In genomic region chr1:3831689-3832088, GRCh38 we compare ENCODE assay signal across 19 cellular contexts. TPM values are rescaled to one million over a fixed set of nuclear protein-coding genes. Genes with fewer than 3 reads are reported as not detected.
DNase-seq lines count a peak whose midpoint lies in the region; FAIRE-seq and TF ChIP-seq lines count a peak whose summit lies in the region.
"Had no signal": no experiment of that assay in that cellular context is flagged by ENCODE, and none has a peak within 500 bp of the region (broad histone marks: within the 10 kb centered on the region; RNA-seq: fewer than 3 reads in every experiment).

No MANE protein-coding gene starts in this region.

- DNase-seq in BJ (ENCODE audit: low read depth): peak; percentile 76
- DNase-seq in HFFc6: peak; percentile 89
- peak; percentile 35 for DNase-seq in fibroblast of mammary gland (ENCODE audit: low read depth)
- no peak for DNase-seq in iPS-NIHi11 (ENCODE audit: low spot score)
- DNase-seq in NOMO-1 (lab: John Stamatoyannopoulos, UW; ENCODE audit: unreplicated experiment in 2 of 2): no peak
- no peak for DNase-seq in NCI-H1105 treated with DMSO at 0.1 percent for 48 hours (lab: John Stamatoyannopoulos, UW)
- DNase-seq in frontal cortex (ENCODE audit: low spot score in 2 of 2): no peak
- DNase-seq: H7; NCI-H1105; NCI-H187; NCI-H446; NCI-H69; NK-92 treated with Interleukin-12 subunit alpha and Interleukin-12 subunit beta, amount 100 ng/mL, for 24 hours; OCI-M1; SHP77 treated with DMSO at 0.1 percent for 48 hours had no signal

- TF ChIP-seq CTCF in BJ (IDR thresholded peaks at IDR 0.05; ENCODE audit: insufficient read depth, low read depth, low read length) (no peak), HFFc6 (IDR thresholded peaks at IDR 0.05) (no peak), fibroblast of mammary gland (conservative IDR thresholded peaks at IDR 0.05; ENCODE audit: control insufficient read depth, insufficient read depth, low read depth, low read length) (no peak)

- peak overlapping the region; percentile 82 for H3K27ac Mint-ChIP-seq in HFFc6
- H3K27ac Mint-ChIP-seq: IgD-negative memory B cell had no signal

- CTCF ChIA-PET in BJ (lab: Yijun Ruan, JAX): no interaction called here

- no peaks in the 10 kb centered on the region for H3K27me3 ChIP-seq in BJ (ENCODE audit: control insufficient read depth, insufficient read depth, low read length)

- H3K27me3 Mint-ChIP-seq in HFFc6 (ENCODE audit: insufficient read depth): no peaks in the 10 kb centered on the region
- H3K27me3 Mint-ChIP-seq: IgD-negative memory B cell had no signal

- H3K36me3 Mint-ChIP-seq in HFFc6 (ENCODE audit: low read depth): peaks cover 36% of the 10 kb centered on the region

- peaks cover 20% of the 10 kb centered on the region for H3K4me1 Mint-ChIP-seq in HFFc6 (ENCODE audit: low read depth)
- H3K4me1 Mint-ChIP-seq: IgD-negative memory B cell had no signal

- H3K4me3 ChIP-seq in BJ (ENCODE audit: low read depth, low read length) (no peak overlapping the region), fibroblast of mammary gland (ENCODE audit: control insufficient read depth, low read depth, low read length) (no peak overlapping the region)

- POLR2A ChIA-PET in BJ (lab: Charles Lee): no interaction called here

- peak overlapping the region; percentile 23 for H3K4me3 Mint-ChIP-seq in HFFc6
- H3K4me3 Mint-ChIP-seq: IgD-negative memory B cell had no signal

- peaks cover 21% of the 10 kb centered on the region for H3K36me3 ChIP-seq in BJ (ENCODE audit: control insufficient read depth, insufficient read depth, low read length)

- no peak for FAIRE-seq in frontal cortex (lab: Jason Lieb, UNC)

- no peaks in the 10 kb centered on the region for H3K9me3 Mint-ChIP-seq in HFFc6
- H3K9me3 Mint-ChIP-seq: IgD-negative memory B cell had no signal

RNA-seq across cellular contexts. Expression of gene CEP104, which starts 25.3 kb away (rescaled TPM):
- 19.5 and 26.0 TPM in 2 replicates for polyA plus RNA-seq in BJ (2011; rRNA removed)
- 18.8 and 31.4 TPM in 2 replicates for polyA minus RNA-seq in BJ (2011; rRNA and poly(A)+ RNA removed)
- total RNA-seq in HFFc6 (2021; fragmentation: NEBNext Ultra II Directional; extraction: Animal tissue kit (Norgen Biotek cat#: 25700)): 10 to 100 TPM; 43.2 to 63.4 (median 52.9) TPM
- total RNA-seq in frontal cortex: 21.6 TPM

RNA-seq across cellular contexts. Expression of gene DFFB, which starts 25.6 kb away (rescaled TPM):
- polyA plus RNA-seq in BJ (2011; rRNA removed): 5.0 and 6.1 TPM in 2 replicates
- polyA minus RNA-seq in BJ (2011; rRNA and poly(A)+ RNA removed): 4.0 and 4.1 TPM in 2 replicates
- 1 to 10 TPM; 4.5 to 5.8 (median 5.2) TPM for total RNA-seq in HFFc6 (2021; fragmentation: NEBNext Ultra II Directional; extraction: Animal tissue kit (Norgen Biotek cat#: 25700))
- total RNA-seq in frontal cortex: 11.0 TPM

RNA-seq across cellular contexts. Expression of gene LRRC47, which starts 35.4 kb away (rescaled TPM):
- polyA plus RNA-seq in BJ (2011; rRNA removed): 17.7 and 22.8 TPM in 2 replicates
- 7.8 and 9.0 TPM in 2 replicates for polyA minus RNA-seq in BJ (2011; rRNA and poly(A)+ RNA removed)
- 10 to 100 TPM; 39.1 to 51.0 (median 45.2) TPM for total RNA-seq in HFFc6 (2021; fragmentation: NEBNext Ultra II Directional; extraction: Animal tissue kit (Norgen Biotek cat#: 25700))
- 38.7 TPM for total RNA-seq in frontal cortex

RNA-seq across cellular contexts. Expression of gene SMIM1, which starts 59.1 kb away (rescaled TPM):
- 1.0 TPM in 2 replicates for polyA plus RNA-seq in BJ (2011; rRNA removed)
- 1.2 and 1.6 TPM in 2 replicates for polyA minus RNA-seq in BJ (2011; rRNA and poly(A)+ RNA removed)
- total RNA-seq in HFFc6 (2021; fragmentation: NEBNext Ultra II Directional; extraction: Animal tissue kit (Norgen Biotek cat#: 25700)): 1 to 10 TPM in 4 of 6 experiments, under 1 TPM in 2; 0.38 to 3.4 (median 1.6) TPM
- total RNA-seq in frontal cortex: not detected
- total RNA-seq: Daoy, LHCN-M2, RPMI7951 had no signal
- polyA plus RNA-seq: IgD-negative memory B cell had no signal

Comparison
In these comparisons a context has a peak if more than half of its experiments do, and no peak if none do; other contexts are left out.
1. DNase-seq: peak in BJ (single experiment), HFFc6 (single experiment) and fibroblast of mammary gland (single experiment); none in iPS-NIHi11 (single experiment), NOMO-1 (0 of 2), NCI-H1105 treated with DMSO at 0.1 percent for 48 hours (single experiment) and frontal cortex (0 of 2).